In the genomic region with DNA sequence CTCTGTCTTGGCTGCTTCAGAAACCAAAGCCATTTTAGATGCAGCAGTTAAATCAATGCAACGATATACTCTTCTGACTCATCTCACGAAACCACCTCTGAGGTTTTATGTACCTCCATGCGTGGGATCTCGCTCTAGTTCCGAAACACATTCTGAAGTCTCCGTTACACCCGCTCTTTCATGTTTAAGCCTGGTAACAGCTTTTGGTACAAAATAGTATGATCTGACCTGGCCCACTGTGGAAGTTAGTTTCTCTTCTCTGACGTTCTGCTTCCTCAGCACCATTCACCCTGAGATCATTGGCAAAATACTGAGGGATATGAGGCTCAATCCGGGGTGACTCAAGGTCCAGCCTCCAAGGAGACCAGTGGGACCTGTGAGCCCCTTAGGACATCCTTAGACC, we compare ENCODE assay signal across 11 cellular contexts.
DNase-seq lines count a peak whose midpoint lies in the region; ATAC-seq and TF ChIP-seq lines count a peak whose summit lies in the region.
"Had no signal": no experiment of that assay in that cellular context is flagged by ENCODE, and none has a peak within 500 bp of the region (broad histone marks: within the 10 kb centered on the region; RNA-seq: fewer than 3 reads in every experiment).

No MANE protein-coding gene starts in this region.

- H3K27ac ChIP-seq in skeletal muscle tissue (ENCODE audit: low read depth, low read length): peak overlapping the region; percentile 61

- H3K27ac Mint-ChIP-seq in T-cell: peak overlapping the region in 1 of 2 donors; percentile 1

- no peaks in the 10 kb centered on the region for H3K36me3 ChIP-seq in skeletal muscle tissue (ENCODE audit: control insufficient read depth in 3 of 3, insufficient read depth in 3 of 3, low read length in 3 of 3)

- peaks cover 8 to 10% (median 9%) of the 10 kb centered on the region in 3 donors for H3K4me1 Mint-ChIP-seq in T-cell

- H3K4me3 Mint-ChIP-seq in T-cell: peak overlapping the region in 2 of 3 donors; percentile 0 to 34

- H3K4me3 ChIP-seq in skeletal muscle tissue (ENCODE audit: low read length in 3 of 3): no peak overlapping the region

- H3K27me3 Mint-ChIP-seq in T-cell: peaks cover 42 to 43% of the 10 kb centered on the region in 2 donors

- peaks cover 2 to 6% (median 4%) of the 10 kb centered on the region in 3 donors for H3K27me3 ChIP-seq in skeletal muscle tissue (ENCODE audit: control insufficient read depth in 3 of 3, insufficient read depth in 3 of 3, low read length in 3 of 3)

- no peaks in the 10 kb centered on the region for H3K9me3 ChIP-seq in skeletal muscle tissue (ENCODE audit: control insufficient read depth in 3 of 3, low read length in 3 of 3)

- H3K36me3 Mint-ChIP-seq in T-cell: no peaks in the 10 kb centered on the region

- peaks cover 22 to 51% (median 30%) of the 10 kb centered on the region in 3 donors for H3K4me1 ChIP-seq in skeletal muscle tissue (ENCODE audit: control insufficient read depth in 3 of 3, insufficient read depth in 3 of 3, low read length in 3 of 3)

- POLR2A ChIA-PET in T-cell (lab: Charles Lee): no interaction called here

- no peaks in the 10 kb centered on the region for H3K9me3 Mint-ChIP-seq in T-cell

- CTCF ChIA-PET in T-cell (lab: Charles Lee): no interaction called here

- DNase-seq in T-cell (no peak), inferior parietal cortex (ENCODE audit: extremely low spot score) (no peak), NCI-H526 (lab: John Stamatoyannopoulos, UW) (no peak), NCI-H1048 (lab: John Stamatoyannopoulos, UW) (no peak)
- DNase-seq: dermis blood vessel endothelial cell, NCI-H2107, SHP77 treated with DMSO at 0.1 percent for 48 hours had no signal

- no peak overlapping the region for H3K9ac ChIP-seq in skeletal muscle tissue (ENCODE audit: low read depth in 1 of 3, low read length in 3 of 3)

- ATAC-seq in GM18505 (IDR thresholded peaks at IDR 0.05; ENCODE audit: unreplicated experiment): peak; percentile 66
- peak; percentile 72 for ATAC-seq in GM21528 (IDR thresholded peaks at IDR 0.05; ENCODE audit: low FRiP score, unreplicated experiment)
- peak; percentile 31 to 65 (median 59) for ATAC-seq in T-cell (replicated peaks in 1 of 4)
- no peak for ATAC-seq in HG02840 (IDR thresholded peaks at IDR 0.05; ENCODE audit: low FRiP score, unreplicated experiment)

- TF ChIP-seq POLR2A in GM18505 (IDR thresholded peaks at IDR 0.05; ENCODE audit: borderline replicate concordance, extremely low read depth, insufficient read depth, insufficient read length): no peak
